In the genomic region with DNA sequence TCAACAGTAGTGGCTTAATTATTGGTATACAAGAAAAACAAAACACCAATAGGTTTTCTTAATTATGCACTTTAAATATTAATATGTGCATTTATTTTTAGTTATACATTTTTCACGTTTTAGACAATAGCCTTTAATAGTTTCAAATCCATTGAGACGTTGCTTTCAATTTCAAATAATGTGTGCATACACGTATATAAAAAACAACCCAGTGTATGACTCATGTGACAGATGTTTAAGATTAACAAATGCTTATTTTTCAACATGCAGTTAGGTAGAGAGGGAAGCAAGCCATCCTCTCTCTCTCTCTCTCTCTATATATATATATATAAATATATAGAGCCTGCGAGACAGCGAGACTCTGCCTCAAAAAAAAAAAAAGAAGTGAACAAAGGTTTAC, we compare ENCODE assay signal across 1 cellular context.
TF ChIP-seq lines count a peak whose summit lies in the region.

No MANE protein-coding gene starts in this region.

TF ChIP-seq in SK-N-SH treated with all-trans-retinoic acid at 6 μM for 48 hours, 23 proteins besides CTCF, POLR2A, EP300 and RAD21 (continued from another document):
- TF ChIP-seq, protein P1, sequence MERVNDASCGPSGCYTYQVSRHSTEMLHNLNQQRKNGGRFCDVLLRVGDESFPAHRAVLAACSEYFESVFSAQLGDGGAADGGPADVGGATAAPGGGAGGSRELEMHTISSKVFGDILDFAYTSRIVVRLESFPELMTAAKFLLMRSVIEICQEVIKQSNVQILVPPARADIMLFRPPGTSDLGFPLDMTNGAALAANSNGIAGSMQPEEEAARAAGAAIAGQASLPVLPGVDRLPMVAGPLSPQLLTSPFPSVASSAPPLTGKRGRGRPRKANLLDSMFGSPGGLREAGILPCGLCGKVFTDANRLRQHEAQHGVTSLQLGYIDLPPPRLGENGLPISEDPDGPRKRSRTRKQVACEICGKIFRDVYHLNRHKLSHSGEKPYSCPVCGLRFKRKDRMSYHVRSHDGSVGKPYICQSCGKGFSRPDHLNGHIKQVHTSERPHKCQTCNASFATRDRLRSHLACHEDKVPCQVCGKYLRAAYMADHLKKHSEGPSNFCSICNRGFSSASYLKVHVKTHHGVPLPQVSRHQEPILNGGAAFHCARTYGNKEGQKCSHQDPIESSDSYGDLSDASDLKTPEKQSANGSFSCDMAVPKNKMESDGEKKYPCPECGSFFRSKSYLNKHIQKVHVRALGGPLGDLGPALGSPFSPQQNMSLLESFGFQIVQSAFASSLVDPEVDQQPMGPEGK (CRISPR knock-in tag; IDR thresholded peaks at IDR 0.05; ENCODE audit: borderline replicate concordance), result no peak
- no peak for TF ChIP-seq ZNF8 (CRISPR knock-in tag; IDR thresholded peaks at IDR 0.05)
- no peak for TF ChIP-seq TCF4 (CRISPR knock-in tag; IDR thresholded peaks at IDR 0.05; ENCODE audit: borderline replicate concordance)
- TF ChIP-seq, protein P2, sequence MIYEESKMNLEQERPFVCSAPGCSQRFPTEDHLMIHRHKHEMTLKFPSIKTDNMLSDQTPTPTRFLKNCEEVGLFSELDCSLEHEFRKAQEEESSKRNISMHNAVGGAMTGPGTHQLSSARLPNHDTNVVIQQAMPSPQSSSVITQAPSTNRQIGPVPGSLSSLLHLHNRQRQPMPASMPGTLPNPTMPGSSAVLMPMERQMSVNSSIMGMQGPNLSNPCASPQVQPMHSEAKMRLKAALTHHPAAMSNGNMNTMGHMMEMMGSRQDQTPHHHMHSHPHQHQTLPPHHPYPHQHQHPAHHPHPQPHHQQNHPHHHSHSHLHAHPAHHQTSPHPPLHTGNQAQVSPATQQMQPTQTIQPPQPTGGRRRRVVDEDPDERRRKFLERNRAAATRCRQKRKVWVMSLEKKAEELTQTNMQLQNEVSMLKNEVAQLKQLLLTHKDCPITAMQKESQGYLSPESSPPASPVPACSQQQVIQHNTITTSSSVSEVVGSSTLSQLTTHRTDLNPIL (CRISPR knock-in tag; IDR thresholded peaks at IDR 0.05; ENCODE audit: low read depth), result no peak
- TF ChIP-seq ARNTL (CRISPR knock-in tag; IDR thresholded peaks at IDR 0.05; ENCODE audit: borderline replicate concordance, low read depth), result no peak
- TF ChIP-seq BACH2 (CRISPR knock-in tag; IDR thresholded peaks at IDR 0.05; ENCODE audit: borderline replicate concordance), result no peak
- TF ChIP-seq, protein P3, sequence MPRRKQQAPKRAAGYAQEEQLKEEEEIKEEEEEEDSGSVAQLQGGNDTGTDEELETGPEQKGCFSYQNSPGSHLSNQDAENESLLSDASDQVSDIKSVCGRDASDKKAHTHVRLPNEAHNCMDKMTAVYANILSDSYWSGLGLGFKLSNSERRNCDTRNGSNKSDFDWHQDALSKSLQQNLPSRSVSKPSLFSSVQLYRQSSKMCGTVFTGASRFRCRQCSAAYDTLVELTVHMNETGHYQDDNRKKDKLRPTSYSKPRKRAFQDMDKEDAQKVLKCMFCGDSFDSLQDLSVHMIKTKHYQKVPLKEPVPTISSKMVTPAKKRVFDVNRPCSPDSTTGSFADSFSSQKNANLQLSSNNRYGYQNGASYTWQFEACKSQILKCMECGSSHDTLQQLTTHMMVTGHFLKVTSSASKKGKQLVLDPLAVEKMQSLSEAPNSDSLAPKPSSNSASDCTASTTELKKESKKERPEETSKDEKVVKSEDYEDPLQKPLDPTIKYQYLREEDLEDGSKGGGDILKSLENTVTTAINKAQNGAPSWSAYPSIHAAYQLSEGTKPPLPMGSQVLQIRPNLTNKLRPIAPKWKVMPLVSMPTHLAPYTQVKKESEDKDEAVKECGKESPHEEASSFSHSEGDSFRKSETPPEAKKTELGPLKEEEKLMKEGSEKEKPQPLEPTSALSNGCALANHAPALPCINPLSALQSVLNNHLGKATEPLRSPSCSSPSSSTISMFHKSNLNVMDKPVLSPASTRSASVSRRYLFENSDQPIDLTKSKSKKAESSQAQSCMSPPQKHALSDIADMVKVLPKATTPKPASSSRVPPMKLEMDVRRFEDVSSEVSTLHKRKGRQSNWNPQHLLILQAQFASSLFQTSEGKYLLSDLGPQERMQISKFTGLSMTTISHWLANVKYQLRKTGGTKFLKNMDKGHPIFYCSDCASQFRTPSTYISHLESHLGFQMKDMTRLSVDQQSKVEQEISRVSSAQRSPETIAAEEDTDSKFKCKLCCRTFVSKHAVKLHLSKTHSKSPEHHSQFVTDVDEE (CRISPR knock-in tag; IDR thresholded peaks at IDR 0.05), result no peak
- no peak for TF ChIP-seq ZNF70 (CRISPR knock-in tag; IDR thresholded peaks at IDR 0.05)
- TF ChIP-seq ZC3H10 (CRISPR knock-in tag; IDR thresholded peaks at IDR 0.05), result no peak
